10 cellular contexts compared by ENCODE assay signal in genomic region chr1:186974774-186975181, GRCh38.
DNase-seq lines count a peak whose midpoint lies in the region; FAIRE-seq and TF ChIP-seq lines count a peak whose summit lies in the region.
"Had no signal": no experiment of that assay in that cellular context is flagged by ENCODE, and none has a peak within 500 bp of the region (broad histone marks: within the 10 kb centered on the region; RNA-seq: fewer than 3 reads in every experiment).

No MANE protein-coding gene starts in this region.

- H3K4me1 ChIP-seq in breast epithelium (no peaks in the 10 kb centered on the region), MM.1S (ENCODE audit: low read length) (no peaks in the 10 kb centered on the region)

- peak overlapping the region in 1 of 2 donors; percentile 51 for H3K27ac ChIP-seq in breast epithelium
- H3K27ac ChIP-seq in MM.1S (ENCODE audit: low read length) = no peak overlapping the region

- no peak overlapping the region for H2AFZ ChIP-seq in MM.1S (ENCODE audit: low read length)

- H3F3A ChIP-seq in MM.1S (ENCODE audit: insufficient read depth, low read length) = no peaks in the 10 kb centered on the region

- H4K20me1 ChIP-seq in MM.1S (ENCODE audit: insufficient read depth, low read length) = no peaks in the 10 kb centered on the region

- H3K27me3 ChIP-seq in breast epithelium (no peaks in the 10 kb centered on the region), MM.1S (replicated peaks; ENCODE audit: insufficient read depth, low read length) (no peaks in the 10 kb centered on the region)

- H3K27ac Mint-ChIP-seq in MCF 10A (ENCODE audit: low read depth, unreplicated experiment) = peak overlapping the region; percentile 3

- H3K27me3 Mint-ChIP-seq in MCF 10A (ENCODE audit: insufficient read depth, unreplicated experiment) = no peaks in the 10 kb centered on the region

- no peaks in the 10 kb centered on the region for H3K36me3 Mint-ChIP-seq in MCF 10A (ENCODE audit: insufficient read depth, unreplicated experiment)

- intact Hi-C loops in MCF 10A (cut with micrococcal nuclease) (no loop called here), breast epithelium (cut with DNase I; ENCODE audit: low total_unique reads) (no loop called here)

- H3K4me2 ChIP-seq in MM.1S (ENCODE audit: low read depth, low read length) = no peak overlapping the region

- H3K9me2 ChIP-seq in MM.1S (replicated peaks; ENCODE audit: insufficient read depth, low read length) = no peaks in the 10 kb centered on the region

- H3K4me3 ChIP-seq in breast epithelium (no peak overlapping the region), MM.1S (ENCODE audit: low read length) (no peak overlapping the region)

- FAIRE-seq in HTR-8/SVneo (lab: Jason Lieb, UNC) = no peak
- FAIRE-seq: A204.1 had no signal

- BruUV-seq in MCF 10A (replicated peaks; lab: Mats Ljungman, UMichigan) = no TSS peak

- TF ChIP-seq CTCF in MCF 10A (IDR thresholded peaks at IDR 0.05; ENCODE audit: unreplicated experiment) (no peak), breast epithelium (IDR thresholded peaks at IDR 0.05) (no peak), MM.1S (IDR thresholded peaks at IDR 0.05; ENCODE audit: low read length) (no peak)

- CTCF ChIA-PET in MCF 10A (lab: Yijun Ruan, JAX) = interaction anchor here (0.6 to 3.7 kb wide), 11 partner anchors 9 to 491 kb away, joined by 3 to 29 read pairs (median 3); partner anchors contain the start of gene PTGS2

- POLR2A ChIA-PET in MCF 10A (lab: Yijun Ruan, JAX) = interaction anchor here (0.7 to 1.6 kb wide), 5 partner anchors 13 to 599 kb away, joined by 3 to 9 read pairs (median 4); partner anchors contain the start of genes ODR4, PLA2G4A and TPR

- no peaks in the 10 kb centered on the region for H3K9me3 ChIP-seq in breast epithelium
- H3K9me3 ChIP-seq in MM.1S (replicated peaks; ENCODE audit: insufficient read depth, low read length) = no peaks in the 10 kb centered on the region

- no peaks in the 10 kb centered on the region for H3K36me3 ChIP-seq in breast epithelium
- no peaks in the 10 kb centered on the region; the same call in 1 of the 2 replicates for H3K36me3 ChIP-seq in MM.1S (replicated peaks; ENCODE audit: insufficient read depth, low read length)

- TF ChIP-seq POLR2A in breast epithelium (IDR thresholded peaks at IDR 0.05) (no peak), erythroblast (IDR thresholded peaks at IDR 0.05; ENCODE audit: low read length) (no peak)

- H3K4me1 Mint-ChIP-seq in MCF 10A (ENCODE audit: insufficient read depth, unreplicated experiment) = peaks cover 17% of the 10 kb centered on the region

- no peak overlapping the region for H3K9ac ChIP-seq in MM.1S (ENCODE audit: low read length)

- DNase-seq in MCF 10A (ENCODE audit: unreplicated experiment) (peak; percentile 68), breast epithelium (ENCODE audit: low spot score in 2 of 2) (no peak), astrocyte of the hippocampus (ENCODE audit: low read depth, low spot score) (peak; percentile 83), kidney tubule cell (ENCODE audit: low spot score) (peak; percentile 53), erythroblast (lab: John Stamatoyannopoulos, UW) (no peak), MM.1S (no peak), HTR-8/SVneo (ENCODE audit: insufficient read length, low spot score) (no peak), NCI-H2107 treated with DMSO at 0.1 percent for 48 hours (lab: John Stamatoyannopoulos, UW; ENCODE audit: unreplicated experiment) (no peak)
- DNase-seq: activated CD4-positive, alpha-beta T cell treated with anti-CD3 and anti-CD28 coated beads, Interleukin-2, amount 50 U/mL, for 48 hours had no signal

- no peaks in the 10 kb centered on the region for H3K9me3 Mint-ChIP-seq in MCF 10A (ENCODE audit: unreplicated experiment)

- H3K79me2 ChIP-seq in MM.1S (ENCODE audit: low read length) = no peaks in the 10 kb centered on the region

- no peak overlapping the region for H3K4me3 Mint-ChIP-seq in MCF 10A (ENCODE audit: unreplicated experiment)

Comparison
In these comparisons a context has a peak if more than half of its experiments do, and no peak if none do; other contexts are left out.
1. DNase-seq: peak in MCF 10A (single experiment), astrocyte of the hippocampus (single experiment) and kidney tubule cell (single experiment); none in breast epithelium (0 of 2), erythroblast (0 of 2), MM.1S (single experiment), HTR-8/SVneo (single experiment) and NCI-H2107 treated with DMSO at 0.1 percent for 48 hours (single experiment).